ENCODE assay signal across 8 cellular contexts in genomic region chr5:123423278-123424149, GRCh38. TPM values are rescaled to one million over a fixed set of nuclear protein-coding genes. Genes with fewer than 3 reads are reported as not detected.
DNase-seq lines count a peak whose midpoint lies in the region; ATAC-seq and TF ChIP-seq lines count a peak whose summit lies in the region.

TSS of gene CEP120 (minus strand) at chr5:123423403. CDS start at chr5:123422998, 405 bp downstream.

- peak; percentile 81 for TF ChIP-seq POLR2A in Raji (IDR thresholded peaks at IDR 0.05; ENCODE audit: insufficient read depth, low read depth, low read length)

- H3K27me3 Mint-ChIP-seq in natural killer cell treated with Interleukin-12 subunit alpha and Interleukin-12 subunit beta and Interleukin-15 and Interleukin-18, amount 100 ng/mL, for 72 hours, result no peaks in the 10 kb centered on the region

- peak; percentile 100 for DNase-seq in H4 (ENCODE audit: low spot score)
- peak; percentile 98 for DNase-seq in LNCaP clone FGC (ENCODE audit: low read depth)
- DNase-seq in activated T-helper 9 cell treated with anti-CD3 and anti-CD28 coated beads, Interleukin-2, amount 50 U/mL, for 16 hours (ENCODE audit: low read depth), result peak; percentile 94
- DNase-seq in fibroblast of pulmonary artery (ENCODE audit: low read depth), result peak; percentile 100
- DNase-seq in natural killer cell treated with Interleukin-12 subunit alpha and Interleukin-12 subunit beta and Interleukin-15 and Interleukin-18, amount 100 ng/mL, for 72 hours (ENCODE audit: low spot score), result peak; percentile 98
- peak; percentile 96 for DNase-seq in stimulated activated naive CD8-positive, alpha-beta T cell treated with anti-CD3 and anti-CD28 coated beads, Interleukin-15, Interleukin-2, amounts not matched to agents 100 U/mL and 50 U/mL, for 24 hours

- no peaks in the 10 kb centered on the region for H3K36me3 ChIP-seq in ES-I3 (ENCODE audit: insufficient read depth, low read length)

- ATAC-seq in natural killer cell treated with Interleukin-12 subunit alpha and Interleukin-12 subunit beta and Interleukin-15 and Interleukin-18, amount 100 ng/mL, for 72 hours, result peak; percentile 100
- ATAC-seq in stimulated activated naive CD8-positive, alpha-beta T cell treated with anti-CD3 and anti-CD28 coated beads, Interleukin-15, Interleukin-2, amounts not matched to agents 100 U/mL and 50 U/mL, for 24 hours, result peak; percentile 99

- no peaks in the 10 kb centered on the region for H3K4me1 ChIP-seq in ES-I3 (ENCODE audit: insufficient read depth, low read length)

- peaks cover 4% of the 10 kb centered on the region for H3K36me3 Mint-ChIP-seq in natural killer cell treated with Interleukin-12 subunit alpha and Interleukin-12 subunit beta and Interleukin-15 and Interleukin-18, amount 100 ng/mL, for 72 hours

- H3K4me3 ChIP-seq in LNCaP clone FGC (ENCODE audit: low read depth, low read length), result peak within 1 kb of the TSS; percentile 64
- H3K4me3 ChIP-seq in fibroblast of pulmonary artery (replicated peaks; ENCODE audit: low read depth, low read length), result peak within 1 kb of the TSS; percentile 83

- H3K9ac ChIP-seq in ES-I3 (ENCODE audit: low read depth, low read length), result peak within 1 kb of the TSS; percentile 86

- H3K4me1 Mint-ChIP-seq in natural killer cell treated with Interleukin-12 subunit alpha and Interleukin-12 subunit beta and Interleukin-15 and Interleukin-18, amount 100 ng/mL, for 72 hours (ENCODE audit: low read depth in 2 of 2), result peaks cover 19 to 22% of the 10 kb centered on the region in 2 donors

- H3K27ac Mint-ChIP-seq in natural killer cell treated with Interleukin-12 subunit alpha and Interleukin-12 subunit beta and Interleukin-15 and Interleukin-18, amount 100 ng/mL, for 72 hours, result no peak within 1 kb of the TSS

- peak; percentile 92 for TF ChIP-seq CTCF in LNCaP clone FGC (IDR thresholded peaks at IDR 0.05; ENCODE audit: control insufficient read depth, extremely low read depth, insufficient read depth)
- TF ChIP-seq CTCF in fibroblast of pulmonary artery (IDR thresholded peaks at IDR 0.05; ENCODE audit: low read length, missing control alignments), result peak; percentile 72

- no peak within 1 kb of the TSS for H3K4me3 Mint-ChIP-seq in natural killer cell treated with Interleukin-12 subunit alpha and Interleukin-12 subunit beta and Interleukin-15 and Interleukin-18, amount 100 ng/mL, for 72 hours

- no peaks in the 10 kb centered on the region for H3K9me3 Mint-ChIP-seq in natural killer cell treated with Interleukin-12 subunit alpha and Interleukin-12 subunit beta and Interleukin-15 and Interleukin-18, amount 100 ng/mL, for 72 hours

- H3K9me3 ChIP-seq in ES-I3 (ENCODE audit: control insufficient read depth, insufficient read depth, low read length), result no peaks in the 10 kb centered on the region

RNA-seq across cellular contexts. Expression of gene CEP120, which starts in this region (rescaled TPM):
- 12.5 and 17.0 TPM in 2 replicates for total RNA-seq in H4 (2014; rRNA removed; shearing (Covaris generic))
- total RNA-seq in natural killer cell treated with Interleukin-12 subunit alpha and Interleukin-12 subunit beta and Interleukin-15 and Interleukin-18, amount 100 ng/mL, for 72 hours, result 10 to 100 TPM; 35.8 to 41.0 TPM

Comparison
In these comparisons a context has a peak if more than half of its experiments do, and no peak if none do; other contexts are left out.
1. Peak in every context shown above with its lines: DNase-seq, ATAC-seq and H3K4me3 ChIP-seq.